23 cellular contexts compared by ENCODE assay signal in genomic region chr6:33171889-33172203, GRCh38.
"Had no signal": no experiment of that assay in that cellular context is flagged by ENCODE, and none has a peak within 500 bp of the region (broad histone marks: within the 10 kb centered on the region; RNA-seq: fewer than 3 reads in every experiment).

No MANE protein-coding gene starts in this region.

- FAIRE-seq: HepG2 had no signal

- H3K27ac ChIP-seq: RWPE1, SJSA1, SK-N-MC had no signal

- H3K9me3 ChIP-seq: MG63, SJSA1 had no signal

- H3K36me3 ChIP-seq: MG63, SJSA1 had no signal

- DNase-seq: IMR-90, Karpas-422, KG1, NCI-H1092, NCI-H1105 treated with DMSO at 0.1 percent for 48 hours, NCI-H1436, NCI-H187, NCI-H2029, NCI-H2081 treated with DMSO at 0.1 percent for 48 hours, NCI-H2171, NCI-H226, NCI-H446, NCI-H510A, NCI-H524 treated with DMSO at 0.1 percent for 48 hours, NCI-H774, PC-3, Right ventricle myocardium superior, SIG-M5 had no signal

- H3K4me1 ChIP-seq: SJSA1 had no signal

- H3K27me3 ChIP-seq: MG63, SJSA1 had no signal

- H3K4me3 ChIP-seq: MG63, SJSA1, SK-N-MC had no signal
